ENCODE assay signal across 8 cellular contexts in genomic region chr7:123535517-123535916, GRCh38. TPM values are rescaled to one million over a fixed set of nuclear protein-coding genes. Genes with fewer than 3 reads are reported as not detected.
DNase-seq lines count a peak whose midpoint lies in the region; ATAC-seq and TF ChIP-seq lines count a peak whose summit lies in the region.

No MANE protein-coding gene starts in this region.

- H3K4me2 ChIP-seq in Karpas-422 (ENCODE audit: low read depth, low read length, poor library complexity, severe bottlenecking) (peak overlapping the region; percentile 64), trophoblast cell (ENCODE audit: low read length) (no peak overlapping the region)

- H4K8ac ChIP-seq in trophoblast cell (ENCODE audit: low read depth, low read length): no peak overlapping the region

- no peak overlapping the region for H3K14ac ChIP-seq in trophoblast cell (ENCODE audit: low read length)

- H3K9me3 ChIP-seq in Karpas-422 (ENCODE audit: low read length): no peaks in the 10 kb centered on the region
- no peaks in the 10 kb centered on the region for H3K9me3 ChIP-seq in trophoblast cell (ENCODE audit: insufficient read depth, low read depth, low read length)

- H3K36me3 Mint-ChIP-seq in central memory CD8-positive, alpha-beta T cell (ENCODE audit: insufficient read depth): peaks cover 9% of the 10 kb centered on the region
- no peaks in the 10 kb centered on the region for H3K36me3 Mint-ChIP-seq in nephron (ENCODE audit: low read depth)

- H2BK120ac ChIP-seq in trophoblast cell (ENCODE audit: insufficient read depth, low read length, poor library complexity): no peak overlapping the region

- peak overlapping the region; percentile 92 for H3K4me3 Mint-ChIP-seq in central memory CD8-positive, alpha-beta T cell
- H3K4me3 Mint-ChIP-seq in nephron: peak overlapping the region; percentile 34 to 43 (median 37)

- DNase-seq in Karpas-422 (no peak), trophoblast cell (no peak), iPS-NIHi7 (ENCODE audit: extremely low spot score) (no peak), NCI-H1048 (lab: John Stamatoyannopoulos, UW) (no peak)
- no peak for DNase-seq in central memory CD8-positive, alpha-beta T cell (ENCODE audit: low spot score in 2 of 2)

- H3K36me3 ChIP-seq in ACC112 (ENCODE audit: insufficient read depth, low read length): no peaks in the 10 kb centered on the region
- 0 out of 2 replicates have a peak, but pooled peaks cover 3% of the 10 kb centered on the region for H3K36me3 ChIP-seq in Karpas-422 (ENCODE audit: insufficient read depth, low read length)
- H3K36me3 ChIP-seq in trophoblast cell (ENCODE audit: control insufficient read depth in 1 of 2, insufficient read depth in 2 of 2, low read length in 2 of 2): no peaks in the 10 kb centered on the region

- H3K4ac ChIP-seq in trophoblast cell (ENCODE audit: low read depth, low read length): no peak overlapping the region

- H3K9ac ChIP-seq in Karpas-422 (ENCODE audit: low read length) (no peak overlapping the region), trophoblast cell (ENCODE audit: low read length) (no peak overlapping the region)

- peak overlapping the region; percentile 82 for H3K27ac Mint-ChIP-seq in central memory CD8-positive, alpha-beta T cell (ENCODE audit: low read depth)
- peak overlapping the region in 1 of 3 experiments; percentile 18 for H3K27ac Mint-ChIP-seq in nephron

- H2BK12ac ChIP-seq in trophoblast cell (ENCODE audit: low read length): no peak overlapping the region

- no CpG with 5 or more reads among the region's 12 CpGs for WGBS in trophoblast cell (ENCODE audit: extremely low coverage, insufficient coverage, insufficient read length)

- no peaks in the 10 kb centered on the region for H3K9me3 Mint-ChIP-seq in central memory CD8-positive, alpha-beta T cell
- H3K9me3 Mint-ChIP-seq in nephron: no peaks in the 10 kb centered on the region

- peaks cover 14% of the 10 kb centered on the region for H3K27me3 Mint-ChIP-seq in central memory CD8-positive, alpha-beta T cell
- H3K27me3 Mint-ChIP-seq in nephron (ENCODE audit: low read depth): peaks cover 4% of the 10 kb centered on the region

- H3K9me2 ChIP-seq in Karpas-422 (replicated peaks; ENCODE audit: insufficient read depth, low read length): no peaks in the 10 kb centered on the region

- no peak overlapping the region for H4K91ac ChIP-seq in trophoblast cell (ENCODE audit: low read depth, low read length)

- H3K4me1 ChIP-seq in ACC112 (ENCODE audit: control insufficient read depth, insufficient read depth, low read length, unreplicated experiment) (peaks cover 27% of the 10 kb centered on the region), Karpas-422 (ENCODE audit: low read length) (peaks cover 11% of the 10 kb centered on the region; the same call in 1 of the 2 replicates), trophoblast cell (ENCODE audit: control insufficient read depth in 1 of 2, insufficient read depth in 2 of 2, low read length in 2 of 2) (peaks cover 0 to 2% of the 10 kb centered on the region in 2 experiments)

- H3K4me3 ChIP-seq in ACC112 (ENCODE audit: low read depth, low read length): peak overlapping the region; percentile 84
- peak overlapping the region; percentile 63 for H3K4me3 ChIP-seq in Karpas-422 (ENCODE audit: low read length)
- H3K4me3 ChIP-seq in trophoblast cell (ENCODE audit: low read depth, low read length): no peak overlapping the region

- no peak overlapping the region for H2AFZ ChIP-seq in ACC112 (ENCODE audit: low read length, unreplicated experiment)
- H2AFZ ChIP-seq in Karpas-422 (ENCODE audit: low read length): no peak overlapping the region
- H2AFZ ChIP-seq in trophoblast cell (ENCODE audit: insufficient read depth, low read length, poor library complexity): no peak overlapping the region

- H4K20me1 ChIP-seq in Karpas-422 (ENCODE audit: insufficient read depth, low read depth, low read length): no peaks in the 10 kb centered on the region

- H2AK5ac ChIP-seq in trophoblast cell (ENCODE audit: low read length): no peak overlapping the region

- no peak overlapping the region for H3K18ac ChIP-seq in trophoblast cell (ENCODE audit: low read length)

- no peak overlapping the region for H4K12ac ChIP-seq in trophoblast cell (ENCODE audit: low read depth, low read length)

- peaks cover 2% of the 10 kb centered on the region for H3K79me1 ChIP-seq in trophoblast cell (ENCODE audit: low read length)

- no peak overlapping the region for H3K23ac ChIP-seq in trophoblast cell (ENCODE audit: low read length)

- H3K27me3 ChIP-seq in ACC112 (ENCODE audit: insufficient read depth, low read length) (peaks cover 9% of the 10 kb centered on the region; the same call in 1 of the 2 replicates), Karpas-422 (ENCODE audit: low read length) (no peaks in the 10 kb centered on the region), trophoblast cell (ENCODE audit: insufficient read depth, low read length) (no peaks in the 10 kb centered on the region)

- peaks cover 19% of the 10 kb centered on the region for H3K4me1 Mint-ChIP-seq in central memory CD8-positive, alpha-beta T cell
- peaks cover 26% of the 10 kb centered on the region for H3K4me1 Mint-ChIP-seq in nephron

- H2BK5ac ChIP-seq in trophoblast cell (ENCODE audit: low read depth, low read length, poor library complexity): no peak overlapping the region

- H3K27ac ChIP-seq in ACC112 (ENCODE audit: low read depth, low read length): no peak overlapping the region
- no peak overlapping the region for H3K27ac ChIP-seq in Karpas-422 (ENCODE audit: low read length)
- H3K27ac ChIP-seq in trophoblast cell (ENCODE audit: low read depth, low read length): no peak overlapping the region

- no peaks in the 10 kb centered on the region for H3K79me2 ChIP-seq in ACC112 (ENCODE audit: control insufficient read depth, insufficient read depth, low read length, unreplicated experiment)
- H3K79me2 ChIP-seq in Karpas-422 (ENCODE audit: low read length): no peaks in the 10 kb centered on the region
- no peaks in the 10 kb centered on the region for H3K79me2 ChIP-seq in trophoblast cell (ENCODE audit: control insufficient read depth, insufficient read depth, low read length, poor library complexity)

- TF ChIP-seq CTCF in nephron (IDR thresholded peaks at IDR 0.05; ENCODE audit: unreplicated experiment in 3 of 3): no peak

- no peak for ATAC-seq in central memory CD8-positive, alpha-beta T cell (replicated peaks; ENCODE audit: extremely low read depth, poor library complexity, severe bottlenecking)
- no peak for ATAC-seq in HG03097 (IDR thresholded peaks at IDR 0.05; ENCODE audit: low FRiP score, unreplicated experiment)

RNA-seq across cellular contexts. Expression of gene IQUB, which starts 1.1 kb away (rescaled TPM):
- 0.22 and 0.97 TPM in 2 replicates for total RNA-seq in Karpas-422 (2014; rRNA removed; shearing (Covaris generic); ENCODE audit: low replicate concordance)
- polyA plus RNA-seq in trophoblast cell (2013): 0.41 and 0.42 TPM in 2 replicates

RNA-seq across cellular contexts. Expression of gene NDUFA5, which starts 22.1 kb away (rescaled TPM):
- total RNA-seq in Karpas-422 (2014; rRNA removed; shearing (Covaris generic); ENCODE audit: low replicate concordance): 47.8 and 59.0 TPM in 2 replicates
- 41.7 and 45.3 TPM in 2 replicates for polyA plus RNA-seq in trophoblast cell (2013)
